Comparison of ENCODE assay signal across 16 cellular contexts in genomic region chr6:32073066-32073465, GRCh38. TPM values are rescaled to one million over a fixed set of nuclear protein-coding genes. Genes with fewer than 3 reads are reported as not detected.
A peak's percentile ranks its signal among the peaks of the same experiment; 100 is the strongest.
DNase-seq lines count a peak whose midpoint lies in the region; ATAC-seq and TF ChIP-seq lines count a peak whose summit lies in the region.
"Had no signal": no experiment of that assay in that cellular context is flagged by ENCODE, and none has a peak within 500 bp of the region (broad histone marks: within the 10 kb centered on the region; RNA-seq: fewer than 3 reads in every experiment).

No MANE protein-coding gene starts in this region.

- POLR2A ChIA-PET in MCF 10A (lab: Yijun Ruan, JAX): interaction anchor here (1.8 kb wide), 1 partner anchor 10 kb away, joined by 4 read pairs; no protein-coding TSS in a partner anchor

- no peak overlapping the region for H3K4me3 ChIP-seq in mammary epithelial cell (replicated peaks in 1 of 3; ENCODE audit: insufficient read depth in 1 of 3, low read depth in 2 of 3, low read length in 3 of 3)

- no peaks in the 10 kb centered on the region for H3K79me2 ChIP-seq in mammary epithelial cell (ENCODE audit: insufficient read depth, low read length)

- BruUV-seq in MCF 10A (replicated peaks; lab: Mats Ljungman, UMichigan): no TSS peak
- BruUV-seq in mammary epithelial cell (replicated peaks; lab: Mats Ljungman, UMichigan): no TSS peak

- TF ChIP-seq CTCF in MCF 10A (IDR thresholded peaks at IDR 0.05; ENCODE audit: unreplicated experiment) (no peak), mammary epithelial cell (conservative IDR thresholded peaks at IDR 0.05 in 1 of 2, IDR thresholded peaks at IDR 0.05 in 1 of 2; ENCODE audit: extremely low read depth in 1 of 2, insufficient read depth in 1 of 2, low read depth in 1 of 2, low read length in 2 of 2) (no peak), glutamatergic neuron (IDR thresholded peaks at IDR 0.05; ENCODE audit: partially characterized antibody, unreplicated experiment) (no peak)

- intact Hi-C loops in MCF 10A (cut with micrococcal nuclease): no loop called here
- intact Hi-C loops in mammary epithelial cell (cut with micrococcal nuclease): no loop called here

- no peak overlapping the region for H3K9ac ChIP-seq in mammary epithelial cell (ENCODE audit: insufficient read depth, low read length)

- in situ Hi-C loops in mammary epithelial cell (cut with MboI; ENCODE audit: low sequenced_read_pairs in 2 of 2): no loop called here

- H3K36me3 Mint-ChIP-seq in MCF 10A (ENCODE audit: insufficient read depth, unreplicated experiment): peaks cover 12% of the 10 kb centered on the region
- H3K36me3 Mint-ChIP-seq in glutamatergic neuron (ENCODE audit: unreplicated experiment): no peaks in the 10 kb centered on the region
- peaks cover 10% of the 10 kb centered on the region for H3K36me3 Mint-ChIP-seq in T-helper 17 cell (ENCODE audit: low read depth)

- H3K4me1 Mint-ChIP-seq in MCF 10A (ENCODE audit: insufficient read depth, unreplicated experiment): peaks cover 7% of the 10 kb centered on the region
- peaks cover 21% of the 10 kb centered on the region for H3K4me1 Mint-ChIP-seq in glutamatergic neuron (ENCODE audit: low read depth, unreplicated experiment)
- peaks cover 5% of the 10 kb centered on the region for H3K4me1 Mint-ChIP-seq in T-helper 17 cell

- 90% methylated on average over 2 of the region's 3 CpGs for WGBS in mammary epithelial cell (ENCODE audit: low coverage, missing lambda C conversion rate)

- no peaks in the 10 kb centered on the region for H3K36me3 ChIP-seq in mammary epithelial cell (ENCODE audit: insufficient read depth, low read length)

- ATAC-seq in T-helper 17 cell (no peak), GM21526 (IDR thresholded peaks at IDR 0.05; ENCODE audit: low FRiP score, unreplicated experiment) (no peak), HG03457 (IDR thresholded peaks at IDR 0.05; ENCODE audit: unreplicated experiment) (no peak)

- no peaks in the 10 kb centered on the region for H4K20me1 ChIP-seq in mammary epithelial cell (ENCODE audit: insufficient read depth, low read length)

- DNase-seq in MCF 10A (ENCODE audit: unreplicated experiment) (no peak), mammary epithelial cell (no peak), NCI-H2171 treated with DMSO at 0.1 percent for 48 hours (lab: John Stamatoyannopoulos, UW) (peak; percentile 34), glutamatergic neuron (peak; percentile 59), T-helper 17 cell (no peak)
- no peak for DNase-seq in stimulated activated CD4-positive, alpha-beta T cell treated with anti-CD3 and anti-CD28 coated beads, Interleukin-12 subunit alpha, Interleukin-12 subunit beta, amount 100 ng/mL, for 4 hours
- DNase-seq: AML-193, Calu3, Kasumi-1, NCI-H2081, NCI-H345, NCI-H774 had no signal

- no peaks in the 10 kb centered on the region for H3K9me3 Mint-ChIP-seq in MCF 10A (ENCODE audit: unreplicated experiment)
- H3K9me3 Mint-ChIP-seq in glutamatergic neuron (ENCODE audit: unreplicated experiment): peaks cover 8% of the 10 kb centered on the region

- H3K4me2 ChIP-seq in mammary epithelial cell (ENCODE audit: insufficient read depth, low read depth, low read length): no peak overlapping the region

- no peak overlapping the region for H3K27ac ChIP-seq in mammary epithelial cell (ENCODE audit: insufficient read depth, low read depth, low read length)

- dilution Hi-C loops in mammary epithelial cell (cut with HindIII; ENCODE audit: low sequenced_read_pairs): no loop called here

- H3K4me1 ChIP-seq in mammary epithelial cell (ENCODE audit: insufficient read depth, low read length): peaks cover 3% of the 10 kb centered on the region

- no peak overlapping the region for H3K4me3 Mint-ChIP-seq in MCF 10A (ENCODE audit: unreplicated experiment)
- peak overlapping the region; percentile 58 for H3K4me3 Mint-ChIP-seq in glutamatergic neuron (ENCODE audit: unreplicated experiment)
- H3K4me3 Mint-ChIP-seq in T-helper 17 cell: no peak overlapping the region

- H3K27me3 Mint-ChIP-seq in MCF 10A (ENCODE audit: insufficient read depth, unreplicated experiment) (peaks cover 7% of the 10 kb centered on the region), glutamatergic neuron (ENCODE audit: unreplicated experiment) (peaks cover 20% of the 10 kb centered on the region), T-helper 17 cell (peaks cover 22% of the 10 kb centered on the region)

- H2AFZ ChIP-seq in mammary epithelial cell (ENCODE audit: low read depth, low read length): no peak overlapping the region

- H3K27me3 ChIP-seq in mammary epithelial cell (ENCODE audit: insufficient read depth, low read length): peaks cover 1% of the 10 kb centered on the region

- CTCF ChIA-PET in MCF 10A (lab: Yijun Ruan, JAX) (interaction anchor here (0.8 to 1.2 kb wide), 3 partner anchors 23 to 94 kb away, joined by 3 to 4 read pairs (median 3); no protein-coding TSS in a partner anchor), mammary epithelial cell (lab: Charles Lee; ENCODE audit: low non-redundant PET) (no interaction called here)

- H3K27ac Mint-ChIP-seq in MCF 10A (ENCODE audit: low read depth, unreplicated experiment) (peak overlapping the region; percentile 71), glutamatergic neuron (ENCODE audit: unreplicated experiment) (peak overlapping the region; percentile 19), T-helper 17 cell (no peak overlapping the region)

- H3K9me3 ChIP-seq in mammary epithelial cell (replicated peaks; ENCODE audit: insufficient read depth, low read length): no peaks in the 10 kb centered on the region
- H3K9me3 ChIP-seq in T-helper 17 cell (ENCODE audit: control insufficient read depth, low read length, poor library complexity, severe bottlenecking): no peaks in the 10 kb centered on the region

RNA-seq across cellular contexts. Expression of gene CYP21A2, which starts 34.9 kb away (rescaled TPM):
- total RNA-seq in MCF 10A (2022) (0.33 and 0.88 TPM in 2 replicates), mammary epithelial cell (under 1 TPM in 1 of 2 donors, not detected in 1; 0.17 TPM), glutamatergic neuron (ENCODE audit: unreplicated experiment) (0.64 TPM), T-helper 17 cell (under 1 TPM; 0.35 to 0.76 TPM)
- polyA plus RNA-seq in mammary epithelial cell: not detected
- polyA minus RNA-seq in mammary epithelial cell: not detected
- total RNA-seq: OCI-LY7, RPMI7951 had no signal

RNA-seq across cellular contexts. Expression of gene TNXB, which starts 36.1 kb away (rescaled TPM):
- 3.0 and 4.3 TPM in 2 replicates for total RNA-seq in MCF 10A (2022)
- under 1 TPM; 0.17 to 0.82 TPM for total RNA-seq in mammary epithelial cell
- 0.16 TPM for polyA plus RNA-seq in mammary epithelial cell
- not detected for polyA minus RNA-seq in mammary epithelial cell
- total RNA-seq in glutamatergic neuron (ENCODE audit: unreplicated experiment): 6.0 TPM
- total RNA-seq in T-helper 17 cell: 10 to 100 TPM in 1 of 2 donors, 1 to 10 TPM in 1; 7.3 to 11.4 TPM

RNA-seq across cellular contexts. Expression of gene ATF6B, which starts 55.0 kb away (rescaled TPM):
- total RNA-seq in MCF 10A (2022) (65.6 and 86.5 TPM in 2 replicates), mammary epithelial cell (10 to 100 TPM; 20.3 to 69.0 TPM), glutamatergic neuron (ENCODE audit: unreplicated experiment) (79.5 TPM), T-helper 17 cell (100 to 1,000 TPM; 107 to 117 TPM)
- 41.5 TPM for polyA plus RNA-seq in mammary epithelial cell
- polyA minus RNA-seq in mammary epithelial cell: 97.4 TPM

RNA-seq across cellular contexts. Expression of gene FKBPL, which starts 57.0 kb away (rescaled TPM):
- 4.8 and 5.8 TPM in 2 replicates for total RNA-seq in MCF 10A (2022)
- total RNA-seq in mammary epithelial cell: 1 to 10 TPM; 4.7 to 5.7 TPM
- polyA plus RNA-seq in mammary epithelial cell: 5.6 TPM
- polyA minus RNA-seq in mammary epithelial cell: 1.2 TPM
- 4.7 TPM for total RNA-seq in glutamatergic neuron (ENCODE audit: unreplicated experiment)
- total RNA-seq in T-helper 17 cell: 1 to 10 TPM; 1.5 to 1.6 TPM

RNA-seq across cellular contexts. Expression of gene C4B, which starts 58.5 kb away (rescaled TPM):
- total RNA-seq in MCF 10A (2022): 7.7 and 12.7 TPM in 2 replicates
- total RNA-seq in mammary epithelial cell: 1 to 10 TPM; 2.8 to 2.9 TPM
- polyA plus RNA-seq in mammary epithelial cell: 2.3 TPM
- polyA minus RNA-seq in mammary epithelial cell: not detected
- total RNA-seq in glutamatergic neuron (ENCODE audit: unreplicated experiment): 6.4 TPM
- total RNA-seq in T-helper 17 cell: 1 to 10 TPM; 2.2 to 3.7 TPM

Comparison
In these comparisons a context has a peak if more than half of its experiments do, and no peak if none do; other contexts are left out.
1. DNase-seq: peak in NCI-H2171 treated with DMSO at 0.1 percent for 48 hours (single experiment) and glutamatergic neuron (single experiment); none in MCF 10A (single experiment), mammary epithelial cell (single experiment), T-helper 17 cell (0 of 3) and stimulated activated CD4-positive, alpha-beta T cell treated with anti-CD3 and anti-CD28 coated beads, Interleukin-12 subunit alpha, Interleukin-12 subunit beta, amount 100 ng/mL, for 4 hours (single experiment).